8 cellular contexts compared by ENCODE assay signal in genomic region chr15:40893733-40894688, GRCh38. TPM values are rescaled to one million over a fixed set of nuclear protein-coding genes. Genes with fewer than 3 reads are reported as not detected.
DNase-seq lines count a peak whose midpoint lies in the region; ATAC-seq, FAIRE-seq and TF ChIP-seq lines count a peak whose summit lies in the region.

Gene VPS18 (plus strand): TSS chr15:40894450. CDS start chr15:40894769, 319 bp downstream.

- TF ChIP-seq RAD21 in H1 (IDR thresholded peaks at IDR 0.05 in 1 of 2, conservative IDR thresholded peaks at IDR 0.05 in 1 of 2; ENCODE audit: low read depth in 2 of 2, low read length in 2 of 2): peak; percentile 87 to 88

- H2BK120ac ChIP-seq in H1 (replicated peaks; ENCODE audit: low read depth, low read length): no peak within 1 kb of the TSS

- peak within 1 kb of the TSS; percentile 89 for H2BK15ac ChIP-seq in H1 (ENCODE audit: low read length)

- H3K27me3 Mint-ChIP-seq in Calu3 (ENCODE audit: unreplicated experiment): no peaks in the 10 kb centered on the region

- H4K20me1 ChIP-seq in H1 (replicated peaks in 1 of 2; ENCODE audit: control insufficient read depth in 1 of 2, insufficient read depth in 2 of 2, low read length in 2 of 2): peaks cover 0 to 6% of the 10 kb centered on the region in 2 experiments

- peak within 1 kb of the TSS; percentile 71; the same call in 1 of the 2 replicates for H2BK5ac ChIP-seq in H1 (ENCODE audit: low read depth, low read length)

- H2BK12ac ChIP-seq in H1 (ENCODE audit: low read depth, low read length): peak within 1 kb of the TSS; percentile 71; the same call in 1 of the 2 replicates

- H4K8ac ChIP-seq in H1 (ENCODE audit: extremely low read depth, insufficient read depth, low read length): peak within 1 kb of the TSS; percentile 97

- H2AFZ ChIP-seq in H1 (ENCODE audit: low read length): peak within 1 kb of the TSS; percentile 87

- H3K4me3 Mint-ChIP-seq in Calu3 (ENCODE audit: low read depth, unreplicated experiment): peak within 1 kb of the TSS; percentile 89

- peak within 1 kb of the TSS; percentile 68 for H3K27ac ChIP-seq in H1 (ENCODE audit: low read depth, low read length)

- H3K36me3 ChIP-seq in H1 (ENCODE audit: control insufficient read depth in 2 of 4, insufficient read depth in 4 of 4, low read length in 3 of 4): peaks cover 3 to 15% (median 6%) of the 10 kb centered on the region in 4 experiments; a peak in 5 of 8 replicates

- peak; percentile 95 for DNase-seq in Calu3
- peak in 75 of 76 experiments; percentile 68 to 99 (median 95) for DNase-seq in HUDEP-2 (lab: John Stamatoyannopoulos, UW; ENCODE audit: unreplicated experiment in 76 of 76)
- DNase-seq in NOMO-1 treated with dmso at 0.1 percent for 144 hours (lab: John Stamatoyannopoulos, UW; ENCODE audit: unreplicated experiment): peak; percentile 96
- DNase-seq in activated CD8-positive, alpha-beta memory T cell treated with anti-CD3 and anti-CD28 coated beads for 48 hours (ENCODE audit: low read depth in 2 of 3, low spot score in 2 of 3): peak; percentile 95 to 100 (median 99)
- DNase-seq in H1 (ENCODE audit: low read depth in 1 of 2, low spot score in 2 of 2): peak; percentile 95 to 100
- DNase-seq in mesenteric fat pad (ENCODE audit: low spot score): peak; percentile 99
- DNase-seq in stimulated activated CD8-positive, alpha-beta memory T cell treated with anti-CD3 and anti-CD28 coated beads, Interleukin-15, amount 100 ng/mL, for 24 hours (ENCODE audit: low read depth): peak; percentile 99

- H3K9me3 Mint-ChIP-seq in Calu3 (ENCODE audit: low read depth, unreplicated experiment): no peaks in the 10 kb centered on the region

- peak within 1 kb of the TSS; percentile 77 for H3K56ac ChIP-seq in H1 (replicated peaks; ENCODE audit: insufficient read length, low read depth, low read length)

- H3K4me1 ChIP-seq in H1 (replicated peaks in 1 of 4; ENCODE audit: control insufficient read depth in 3 of 4, insufficient read depth in 4 of 4, low read length in 3 of 4): peaks cover 3 to 14% (median 7%) of the 10 kb centered on the region in 4 experiments; a peak in 6 of 7 replicates

- ATAC-seq in GM21381 (IDR thresholded peaks at IDR 0.05; ENCODE audit: unreplicated experiment): peak; percentile 84

- H4K5ac ChIP-seq in H1 (ENCODE audit: insufficient read length, low read depth, low read length): peak within 1 kb of the TSS; percentile 73

- H3K9me3 ChIP-seq in H1 (ENCODE audit: insufficient read depth in 2 of 2, low read depth in 1 of 2, low read length in 1 of 2): no peaks in the 10 kb centered on the region

- 6% methylated on average over 42 of the region's 55 CpGs; no CpG with 5 or more reads in 1 of the 2 experiments for WGBS in H1 (ENCODE audit: extremely low coverage in 1 of 2, insufficient coverage in 1 of 2, insufficient read length in 1 of 2, insufficient replicate concordance in 2 of 2, low coverage in 1 of 2, low lambda C conversion rate in 2 of 2, missing lambda C conversion rate in 1 of 2), 2 experiments

- TF ChIP-seq POLR2A in H1 (IDR thresholded peaks at IDR 0.05; ENCODE audit: control extremely low read depth in 1 of 2, low read depth in 2 of 2, low read length in 2 of 2): peak in 1 of 2 experiments; percentile 35; a peak in 2 of 3 replicates

- FAIRE-seq in H1 (lab: Jason Lieb, UNC): no peak

- peak within 1 kb of the TSS; percentile 42 to 82 for H3K4me2 ChIP-seq in H1 (ENCODE audit: insufficient read depth in 1 of 2, low read depth in 2 of 2, low read length in 2 of 2)

- peaks cover 0 to 12% of the 10 kb centered on the region in 2 experiments; a peak in 3 of 4 replicates for H3K79me2 ChIP-seq in H1 (ENCODE audit: control insufficient read depth in 1 of 2, insufficient read depth in 2 of 2, low read length in 2 of 2)

- peak within 1 kb of the TSS; percentile 60 to 93 (median 88) for H3K4me3 ChIP-seq in H1 (ENCODE audit: extremely low read depth in 1 of 4, insufficient read depth in 2 of 4, low read depth in 3 of 4, low read length in 4 of 4)

- no peak within 1 kb of the TSS for H2AK5ac ChIP-seq in H1 (ENCODE audit: low read depth, low read length)

- peaks cover 5% of the 10 kb centered on the region; the same call in 1 of the 2 replicates for H3K23me2 ChIP-seq in H1 (ENCODE audit: low read depth, low read length)

- peaks cover 18% of the 10 kb centered on the region for H3K4me1 Mint-ChIP-seq in Calu3 (ENCODE audit: low read depth, unreplicated experiment)

- intact Hi-C loops in Calu3 (cut with micrococcal nuclease; ENCODE audit: unreplicated experiment): loop anchor here (2.0 kb wide), 1 partner anchor 47 kb away; no protein-coding TSS in a partner anchor

- H3K79me1 ChIP-seq in H1 (ENCODE audit: low read depth, low read length): peaks cover 3% of the 10 kb centered on the region; the same call in 1 of the 2 replicates

- no peak within 1 kb of the TSS; the same call in 1 of the 2 replicates for H2BK20ac ChIP-seq in H1 (ENCODE audit: low read length)

- CTCF ChIA-PET in Calu3 (lab: Charles Lee): interaction anchor here (0.6 to 3.8 kb wide), 19 partner anchors 9 to 356 kb away, joined by 3 to 95 read pairs (median 4); partner anchors contain the start of genes CCDC32, RHOV and RPUSD2
- CTCF ChIA-PET in H1 (lab: Charles Lee; ENCODE audit: partially characterized antibody): interaction anchor here (0.5 to 20.6 kb wide), 42 partner anchors 12 to 382 kb away, joined by 3 to 619 read pairs (median 4); partner anchors contain the start of genes CHP1, DLL4, EXD1 and RHOV

- H4K91ac ChIP-seq in H1 (replicated peaks; ENCODE audit: insufficient read length, low read length): peak within 1 kb of the TSS; percentile 87

- peaks cover 0 to 8% (median 2%) of the 10 kb centered on the region in 4 experiments; a peak in 3 of 7 replicates for H3K27me3 ChIP-seq in H1 (replicated peaks in 1 of 4; ENCODE audit: control insufficient read depth in 3 of 4, extremely low read depth in 1 of 4, insufficient read depth in 3 of 4, low read length in 3 of 4)

- POLR2A ChIA-PET in H1 (lab: Charles Lee; ENCODE audit: partially characterized antibody): interaction anchor here (0.7 to 3.7 kb wide), 21 partner anchors 9 to 222 kb away, joined by 3 to 49 read pairs (median 4); partner anchors contain the start of genes CHAC1, DLL4, DNAJC17 and INO80

- H3K4ac ChIP-seq in H1 (replicated peaks; ENCODE audit: insufficient read length, low read depth, low read length): peak within 1 kb of the TSS; percentile 83

- peak within 1 kb of the TSS; percentile 83 for H3K27ac Mint-ChIP-seq in Calu3 (ENCODE audit: unreplicated experiment)

- no TSS peak for BruUV-seq in Calu3 (replicated peaks; lab: Mats Ljungman, UMichigan)

- no peak for TF ChIP-seq EP300 in H1 (IDR thresholded peaks at IDR 0.05; ENCODE audit: borderline replicate concordance in 1 of 2, low read depth in 2 of 2, low read length in 2 of 2)

- peak within 1 kb of the TSS; percentile 85 for H3K18ac ChIP-seq in H1 (ENCODE audit: extremely low read depth, low read length)

- no peak within 1 kb of the TSS for H3K23ac ChIP-seq in H1 (ENCODE audit: insufficient read length)

- TF ChIP-seq CTCF in Calu3 (IDR thresholded peaks at IDR 0.05; ENCODE audit: unreplicated experiment): peak; percentile 63
- peak; percentile 85 to 91 (median 89) for TF ChIP-seq CTCF in H1 (IDR thresholded peaks at IDR 0.05; ENCODE audit: control extremely low read depth in 1 of 3, insufficient read depth in 1 of 3, low read depth in 1 of 3, low read length in 3 of 3)

- H3K14ac ChIP-seq in H1 (ENCODE audit: insufficient read length): no peak within 1 kb of the TSS

- peaks cover 43% of the 10 kb centered on the region for H3K36me3 Mint-ChIP-seq in Calu3 (ENCODE audit: insufficient read depth, unreplicated experiment)

- H3K9ac ChIP-seq in H1 (replicated peaks in 1 of 4; ENCODE audit: extremely low read depth in 1 of 4, low read depth in 3 of 4, low read length in 3 of 4): peak within 1 kb of the TSS; percentile 37 to 85 (median 80)

TF ChIP-seq in H1, 55 proteins besides CTCF, POLR2A, EP300 and RAD21 (continues in another document):
- TF ChIP-seq KDM4A (IDR thresholded peaks at IDR 0.05; ENCODE audit: low read depth, low read length, severe bottlenecking) (peak; percentile 34), FOSL1 (IDR thresholded peaks at IDR 0.05; ENCODE audit: insufficient read depth, low read depth, low read length) (no peak), SIN3A (conservative IDR thresholded peaks at IDR 0.05 in 1 of 2, IDR thresholded peaks at IDR 0.05 in 1 of 2; ENCODE audit: low read depth in 1 of 2, low read length in 2 of 2) (peak; percentile 85 to 96; a peak in 3 of 4 replicates), SIX5 (IDR thresholded peaks at IDR 0.05; ENCODE audit: low read depth, low read length) (no peak), EGR1 (IDR thresholded peaks at IDR 0.05; ENCODE audit: borderline replicate concordance, low read depth, low read length) (peak; percentile 65; the same call in 1 of the 2 replicates), CREB1 (IDR thresholded peaks at IDR 0.05) (peak; percentile 97), TBP (IDR thresholded peaks at IDR 0.05; ENCODE audit: low read depth, low read length) (peak; percentile 87), USF2 (IDR thresholded peaks at IDR 0.05; ENCODE audit: low read length) (peak; percentile 87), RXRA (IDR thresholded peaks at IDR 0.05; ENCODE audit: insufficient read depth, low read depth, low read length) (no peak), E2F6 (IDR thresholded peaks at IDR 0.05) (peak; percentile 79)

RNA-seq across cellular contexts. Expression of gene VPS18, which starts in this region (rescaled TPM):
- total RNA-seq in Calu3 (2022) (14.3 and 16.6 TPM in 2 replicates), mesenteric fat pad (29.3 TPM)
- total RNA-seq in H1 (2021; fragmentation: NEBNext Ultra II Directional; extraction: Animal tissue kit (Norgen Biotek cat#: 25700)): 31.9 and 32.7 TPM in 2 replicates
- 28.9 and 32.9 TPM in 2 replicates for polyA plus RNA-seq in H1 (2011; rRNA removed)
- 27.4 TPM for polyA plus RNA-seq in H1 (2011; cell fraction: cytosol; rRNA removed)
- 35.6 TPM for polyA plus RNA-seq in H1 (2011; cell fraction: nucleus; rRNA removed)
- 19.1 to 31.3 TPM (median 29.5 TPM) in 4 replicates for polyA plus RNA-seq in H1 (2012, experiment 1 of 2)
- 32.6 TPM for polyA plus RNA-seq in H1 (2012, experiment 2 of 2)
- polyA plus RNA-seq in H1 (2013, experiment 1 of 2): 12.6 TPM
- 11.3 TPM for polyA plus RNA-seq in H1 (2013, experiment 2 of 2)
- polyA minus RNA-seq in H1 (2011; rRNA and poly(A)+ RNA removed): 65.4 and 80.3 TPM in 2 replicates
- 39.1 TPM for polyA minus RNA-seq in H1 (2011; cell fraction: cytosol; rRNA and poly(A)+ RNA removed)
- 31.4 TPM for polyA minus RNA-seq in H1 (2011; cell fraction: nucleus; rRNA and poly(A)+ RNA removed)

Comparison
In these comparisons a context has a peak if more than half of its experiments do, and no peak if none do; other contexts are left out.
1. Peak in every context shown above with its lines: DNase-seq, ATAC-seq, H3K4me3 ChIP-seq and H3K27ac ChIP-seq.